In the genomic region with DNA sequence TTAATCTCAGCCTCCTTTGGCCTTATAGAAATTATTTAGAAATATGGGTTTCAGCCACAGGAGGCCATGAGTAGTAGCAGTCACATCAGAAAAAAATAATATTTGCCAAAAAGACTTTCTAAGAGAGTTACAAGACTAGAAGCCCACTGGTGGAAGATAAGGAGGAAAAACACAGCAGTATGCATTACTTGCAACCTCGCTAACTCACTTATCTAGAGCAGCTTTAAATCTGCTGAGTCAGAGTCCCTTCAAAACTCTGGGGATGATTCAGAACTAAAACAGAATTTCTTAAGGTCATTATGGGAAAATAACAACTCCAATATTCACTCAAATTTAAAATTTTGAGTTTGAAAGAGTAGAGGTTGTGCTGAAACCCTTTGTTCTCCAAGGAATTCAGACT, we compare ENCODE assay signal across 2 cellular contexts.
TF ChIP-seq lines count a peak whose summit lies in the region.

No MANE protein-coding gene starts in this region.

TF ChIP-seq in HepG2, 621 proteins besides CTCF, POLR2A, EP300 and RAD21 (continues in another document):
- TF ChIP-seq, protein P1, sequence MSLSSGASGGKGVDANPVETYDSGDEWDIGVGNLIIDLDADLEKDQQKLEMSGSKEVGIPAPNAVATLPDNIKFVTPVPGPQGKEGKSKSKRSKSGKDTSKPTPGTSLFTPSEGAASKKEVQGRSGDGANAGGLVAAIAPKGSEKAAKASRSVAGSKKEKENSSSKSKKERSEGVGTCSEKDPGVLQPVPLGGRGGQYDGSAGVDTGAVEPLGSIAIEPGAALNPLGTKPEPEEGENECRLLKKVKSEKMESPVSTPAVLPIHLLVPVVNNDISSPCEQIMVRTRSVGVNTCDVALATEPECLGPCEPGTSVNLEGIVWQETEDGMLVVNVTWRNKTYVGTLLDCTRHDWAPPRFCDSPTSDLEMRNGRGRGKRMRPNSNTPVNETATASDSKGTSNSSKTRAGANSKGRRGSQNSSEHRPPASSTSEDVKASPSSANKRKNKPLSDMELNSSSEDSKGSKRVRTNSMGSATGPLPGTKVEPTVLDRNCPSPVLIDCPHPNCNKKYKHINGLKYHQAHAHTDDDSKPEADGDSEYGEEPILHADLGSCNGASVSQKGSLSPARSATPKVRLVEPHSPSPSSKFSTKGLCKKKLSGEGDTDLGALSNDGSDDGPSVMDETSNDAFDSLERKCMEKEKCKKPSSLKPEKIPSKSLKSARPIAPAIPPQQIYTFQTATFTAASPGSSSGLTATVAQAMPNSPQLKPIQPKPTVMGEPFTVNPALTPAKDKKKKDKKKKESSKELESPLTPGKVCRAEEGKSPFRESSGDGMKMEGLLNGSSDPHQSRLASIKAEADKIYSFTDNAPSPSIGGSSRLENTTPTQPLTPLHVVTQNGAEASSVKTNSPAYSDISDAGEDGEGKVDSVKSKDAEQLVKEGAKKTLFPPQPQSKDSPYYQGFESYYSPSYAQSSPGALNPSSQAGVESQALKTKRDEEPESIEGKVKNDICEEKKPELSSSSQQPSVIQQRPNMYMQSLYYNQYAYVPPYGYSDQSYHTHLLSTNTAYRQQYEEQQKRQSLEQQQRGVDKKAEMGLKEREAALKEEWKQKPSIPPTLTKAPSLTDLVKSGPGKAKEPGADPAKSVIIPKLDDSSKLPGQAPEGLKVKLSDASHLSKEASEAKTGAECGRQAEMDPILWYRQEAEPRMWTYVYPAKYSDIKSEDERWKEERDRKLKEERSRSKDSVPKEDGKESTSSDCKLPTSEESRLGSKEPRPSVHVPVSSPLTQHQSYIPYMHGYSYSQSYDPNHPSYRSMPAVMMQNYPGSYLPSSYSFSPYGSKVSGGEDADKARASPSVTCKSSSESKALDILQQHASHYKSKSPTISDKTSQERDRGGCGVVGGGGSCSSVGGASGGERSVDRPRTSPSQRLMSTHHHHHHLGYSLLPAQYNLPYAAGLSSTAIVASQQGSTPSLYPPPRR (CRISPR knock-in tag; IDR thresholded peaks at IDR 0.05; ENCODE audit: borderline replicate concordance): no peak
- TF ChIP-seq, protein P2, sequence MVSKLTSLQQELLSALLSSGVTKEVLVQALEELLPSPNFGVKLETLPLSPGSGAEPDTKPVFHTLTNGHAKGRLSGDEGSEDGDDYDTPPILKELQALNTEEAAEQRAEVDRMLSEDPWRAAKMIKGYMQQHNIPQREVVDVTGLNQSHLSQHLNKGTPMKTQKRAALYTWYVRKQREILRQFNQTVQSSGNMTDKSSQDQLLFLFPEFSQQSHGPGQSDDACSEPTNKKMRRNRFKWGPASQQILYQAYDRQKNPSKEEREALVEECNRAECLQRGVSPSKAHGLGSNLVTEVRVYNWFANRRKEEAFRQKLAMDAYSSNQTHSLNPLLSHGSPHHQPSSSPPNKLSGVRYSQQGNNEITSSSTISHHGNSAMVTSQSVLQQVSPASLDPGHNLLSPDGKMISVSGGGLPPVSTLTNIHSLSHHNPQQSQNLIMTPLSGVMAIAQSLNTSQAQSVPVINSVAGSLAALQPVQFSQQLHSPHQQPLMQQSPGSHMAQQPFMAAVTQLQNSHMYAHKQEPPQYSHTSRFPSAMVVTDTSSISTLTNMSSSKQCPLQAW (CRISPR knock-in tag; IDR thresholded peaks at IDR 0.05): no peak
- TF ChIP-seq, protein P3, sequence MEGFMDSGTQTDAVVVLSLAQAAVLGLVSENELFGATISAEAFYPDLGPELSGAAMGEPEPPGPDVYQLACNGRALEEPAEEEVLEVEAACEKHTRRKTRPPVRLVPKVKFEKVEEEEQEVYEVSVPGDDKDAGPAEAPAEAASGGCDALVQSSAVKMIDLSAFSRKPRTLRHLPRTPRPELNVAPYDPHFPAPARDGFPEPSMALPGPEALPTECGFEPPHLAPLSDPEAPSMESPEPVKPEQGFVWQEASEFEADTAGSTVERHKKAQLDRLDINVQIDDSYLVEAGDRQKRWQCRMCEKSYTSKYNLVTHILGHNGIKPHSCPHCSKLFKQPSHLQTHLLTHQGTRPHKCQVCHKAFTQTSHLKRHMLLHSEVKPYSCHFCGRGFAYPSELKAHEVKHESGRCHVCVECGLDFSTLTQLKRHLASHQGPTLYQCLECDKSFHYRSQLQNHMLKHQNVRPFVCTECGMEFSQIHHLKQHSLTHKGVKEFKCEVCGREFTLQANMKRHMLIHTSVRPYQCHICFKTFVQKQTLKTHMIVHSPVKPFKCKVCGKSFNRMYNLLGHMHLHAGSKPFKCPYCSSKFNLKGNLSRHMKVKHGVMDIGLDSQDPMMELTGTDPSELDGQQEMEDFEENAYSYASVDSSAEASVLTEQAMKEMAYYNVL (CRISPR knock-in tag; IDR thresholded peaks at IDR 0.05; ENCODE audit: borderline replicate concordance): no peak
- TF ChIP-seq PAX8 (CRISPR knock-in tag; IDR thresholded peaks at IDR 0.05; ENCODE audit: borderline replicate concordance): no peak
- TF ChIP-seq ZNF709 (CRISPR knock-in tag; IDR thresholded peaks at IDR 0.05): no peak
- no peak for TF ChIP-seq STAG1 (CRISPR knock-in tag; IDR thresholded peaks at IDR 0.05)
- no peak for TF ChIP-seq ZNF674 (CRISPR knock-in tag; IDR thresholded peaks at IDR 0.05; ENCODE audit: low read depth)
- TF ChIP-seq, protein P4, sequence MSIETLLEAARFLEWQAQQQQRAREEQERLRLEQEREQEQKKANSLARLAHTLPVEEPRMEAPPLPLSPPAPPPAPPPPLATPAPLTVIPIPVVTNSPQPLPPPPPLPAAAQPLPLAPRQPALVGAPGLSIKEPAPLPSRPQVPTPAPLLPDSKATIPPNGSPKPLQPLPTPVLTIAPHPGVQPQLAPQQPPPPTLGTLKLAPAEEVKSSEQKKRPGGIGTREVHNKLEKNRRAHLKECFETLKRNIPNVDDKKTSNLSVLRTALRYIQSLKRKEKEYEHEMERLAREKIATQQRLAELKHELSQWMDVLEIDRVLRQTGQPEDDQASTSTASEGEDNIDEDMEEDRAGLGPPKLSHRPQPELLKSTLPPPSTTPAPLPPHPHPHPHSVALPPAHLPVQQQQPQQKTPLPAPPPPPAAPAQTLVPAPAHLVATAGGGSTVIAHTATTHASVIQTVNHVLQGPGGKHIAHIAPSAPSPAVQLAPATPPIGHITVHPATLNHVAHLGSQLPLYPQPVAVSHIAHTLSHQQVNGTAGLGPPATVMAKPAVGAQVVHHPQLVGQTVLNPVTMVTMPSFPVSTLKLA (IDR thresholded peaks at IDR 0.05): no peak
- no peak for TF ChIP-seq TBL1XR1 (IDR thresholded peaks at IDR 0.05; ENCODE audit: borderline replicate concordance, low read length, partially characterized antibody)
- TF ChIP-seq ATF1 (CRISPR knock-in tag; IDR thresholded peaks at IDR 0.05): no peak
- TF ChIP-seq MAFF (IDR thresholded peaks at IDR 0.05; ENCODE audit: low read depth, low read length): peak; percentile 72
- TF ChIP-seq ZC3H4 (CRISPR knock-in tag; IDR thresholded peaks at IDR 0.05; ENCODE audit: borderline replicate concordance): no peak

TF ChIP-seq in IMR-90, 13 proteins besides CTCF, POLR2A, EP300 and RAD21:
- peak; percentile 26; the same call in 1 of the 2 replicates for TF ChIP-seq MAFK (IDR thresholded peaks at IDR 0.05; ENCODE audit: low read depth, low read length)
- no peak for TF ChIP-seq MXI1 (IDR thresholded peaks at IDR 0.05; ENCODE audit: borderline replicate concordance, low read depth, low read length)
TF ChIP-seq in IMR-90: peak in this region for 1.
